In the genomic region with DNA sequence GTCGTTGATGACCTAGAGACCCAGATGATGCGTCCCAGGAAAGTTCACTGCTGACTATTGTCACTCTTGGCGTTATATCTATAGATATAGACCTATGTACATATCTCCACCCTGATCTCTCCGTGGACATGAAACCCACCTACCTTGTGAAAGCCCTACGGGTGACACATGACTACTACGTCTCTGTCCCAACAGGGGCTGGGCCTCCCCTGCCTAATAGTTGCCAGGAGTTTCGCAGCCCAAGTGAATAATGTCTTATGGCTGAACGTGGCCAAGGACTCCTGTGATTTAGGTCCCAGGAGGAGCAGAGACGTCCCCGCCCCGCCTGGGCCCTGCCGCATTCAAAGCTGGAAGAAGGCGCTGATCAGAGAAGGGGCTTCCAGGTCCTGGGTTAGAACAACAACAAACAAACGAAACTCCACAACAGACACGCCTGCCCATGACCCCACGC, we compare ENCODE assay signal across 11 cellular contexts. TPM values are rescaled to one million over a fixed set of nuclear protein-coding genes. Genes with fewer than 3 reads are reported as not detected.
DNase-seq lines count a peak whose midpoint lies in the region; ATAC-seq and TF ChIP-seq lines count a peak whose summit lies in the region.
"Had no signal": no experiment of that assay in that cellular context is flagged by ENCODE, and none has a peak within 500 bp of the region (broad histone marks: within the 10 kb centered on the region; RNA-seq: fewer than 3 reads in every experiment).

No MANE protein-coding gene starts in this region.

- no peak for TF ChIP-seq CTCF in activated CD8-positive, alpha-beta T cell treated with anti-CD3 and anti-CD28 coated beads for 36 hours (IDR thresholded peaks at IDR 0.05)

- H3K4me3 Mint-ChIP-seq in activated CD4-positive, alpha-beta T cell treated with anti-CD3 and anti-CD28 coated beads for 36 hours: peak overlapping the region; percentile 56
- H3K4me3 Mint-ChIP-seq in activated CD8-positive, alpha-beta T cell treated with anti-CD3 and anti-CD28 coated beads for 36 hours: peak overlapping the region; percentile 29
- peak overlapping the region; percentile 50 for H3K4me3 Mint-ChIP-seq in stimulated activated memory B cell treated with anti-CD40 and anti-IgM and Interleukin-4, amounts not matched to agents 10 μg/mL and 1 μg/mL and 100 μg/mL, for 72 hours

- H3K4me1 ChIP-seq in iPS-15b (ENCODE audit: control insufficient read depth, insufficient read depth, low read length): peaks cover 22% of the 10 kb centered on the region

- ATAC-seq in activated CD4-positive, alpha-beta T cell treated with anti-CD3 and anti-CD28 coated beads for 36 hours: no peak
- ATAC-seq in activated CD8-positive, alpha-beta T cell treated with anti-CD3 and anti-CD28 coated beads for 36 hours: no peak
- ATAC-seq in stimulated activated memory B cell treated with anti-CD40 and anti-IgM and Interleukin-4, amounts not matched to agents 10 μg/mL and 1 μg/mL and 100 μg/mL, for 72 hours: no peak

- peaks cover 93% of the 10 kb centered on the region for H3K27me3 ChIP-seq in iPS-15b (ENCODE audit: control insufficient read depth, insufficient read depth, low read length)

- DNase-seq in activated CD4-positive, alpha-beta T cell treated with anti-CD3 and anti-CD28 coated beads for 36 hours: no peak
- no peak for DNase-seq in activated CD4-positive, alpha-beta T cell treated with anti-CD3 and anti-CD28 coated beads for 1 hour
- DNase-seq in activated CD8-positive, alpha-beta T cell treated with anti-CD3 and anti-CD28 coated beads for 36 hours: no peak
- DNase-seq in DMS 273 (lab: John Stamatoyannopoulos, UW; ENCODE audit: unreplicated experiment) (no peak), hippocampal formation (lab: John Stamatoyannopoulos, UW) (no peak), GOT3 (lab: John Stamatoyannopoulos, UW) (no peak)
- DNase-seq: ACHN, NCI-H1930, transverse colon had no signal

- H3K27ac Mint-ChIP-seq in activated CD4-positive, alpha-beta T cell treated with anti-CD3 and anti-CD28 coated beads for 36 hours: no peak overlapping the region
- no peak overlapping the region for H3K27ac Mint-ChIP-seq in activated CD8-positive, alpha-beta T cell treated with anti-CD3 and anti-CD28 coated beads for 36 hours
- no peak overlapping the region for H3K27ac Mint-ChIP-seq in stimulated activated memory B cell treated with anti-CD40 and anti-IgM and Interleukin-4, amounts not matched to agents 10 μg/mL and 1 μg/mL and 100 μg/mL, for 72 hours

- H3K9ac ChIP-seq in iPS-15b (ENCODE audit: low read depth, low read length): no peak overlapping the region

- peaks cover 75% of the 10 kb centered on the region for H3K27me3 Mint-ChIP-seq in activated CD4-positive, alpha-beta T cell treated with anti-CD3 and anti-CD28 coated beads for 36 hours
- peaks cover 75% of the 10 kb centered on the region for H3K27me3 Mint-ChIP-seq in activated CD8-positive, alpha-beta T cell treated with anti-CD3 and anti-CD28 coated beads for 36 hours
- peaks cover 75% of the 10 kb centered on the region for H3K27me3 Mint-ChIP-seq in stimulated activated memory B cell treated with anti-CD40 and anti-IgM and Interleukin-4, amounts not matched to agents 10 μg/mL and 1 μg/mL and 100 μg/mL, for 72 hours

- no peaks in the 10 kb centered on the region for H3K9me3 Mint-ChIP-seq in activated CD4-positive, alpha-beta T cell treated with anti-CD3 and anti-CD28 coated beads for 36 hours (ENCODE audit: low read depth)
- no peaks in the 10 kb centered on the region for H3K9me3 Mint-ChIP-seq in activated CD8-positive, alpha-beta T cell treated with anti-CD3 and anti-CD28 coated beads for 36 hours
- no peaks in the 10 kb centered on the region for H3K9me3 Mint-ChIP-seq in stimulated activated memory B cell treated with anti-CD40 and anti-IgM and Interleukin-4, amounts not matched to agents 10 μg/mL and 1 μg/mL and 100 μg/mL, for 72 hours

- H3K4me1 Mint-ChIP-seq in activated CD4-positive, alpha-beta T cell treated with anti-CD3 and anti-CD28 coated beads for 36 hours: peaks cover 37% of the 10 kb centered on the region
- H3K4me1 Mint-ChIP-seq in activated CD8-positive, alpha-beta T cell treated with anti-CD3 and anti-CD28 coated beads for 36 hours (ENCODE audit: low read depth): peaks cover 18% of the 10 kb centered on the region
- H3K4me1 Mint-ChIP-seq in stimulated activated memory B cell treated with anti-CD40 and anti-IgM and Interleukin-4, amounts not matched to agents 10 μg/mL and 1 μg/mL and 100 μg/mL, for 72 hours: peaks cover 50% of the 10 kb centered on the region

- CTCF ChIA-PET in activated CD4-positive, alpha-beta T cell treated with anti-CD3 and anti-CD28 coated beads for 36 hours (lab: Charles Lee): interaction anchor here (0.7 kb wide), 1 partner anchor 9 kb away, joined by 3 read pairs; no protein-coding TSS in a partner anchor
- CTCF ChIA-PET in activated CD8-positive, alpha-beta T cell treated with anti-CD3 and anti-CD28 coated beads for 36 hours (lab: Charles Lee): interaction anchor here (1.6 kb wide), 1 partner anchor 8 kb away, joined by 5 read pairs; no protein-coding TSS in a partner anchor

- H3K4me3 ChIP-seq in iPS-15b (ENCODE audit: low read depth, low read length): peak overlapping the region; percentile 60

- POLR2A ChIA-PET in activated CD4-positive, alpha-beta T cell treated with anti-CD3 and anti-CD28 coated beads for 36 hours (lab: Charles Lee): no interaction called here
- POLR2A ChIA-PET in activated CD8-positive, alpha-beta T cell treated with anti-CD3 and anti-CD28 coated beads for 36 hours (lab: Charles Lee): interaction anchor here (0.6 to 1.2 kb wide), 2 partner anchors 50 to 201 kb away, joined by 3 read pairs; no protein-coding TSS in a partner anchor

- intact Hi-C loops in activated CD4-positive, alpha-beta T cell treated with anti-CD3 and anti-CD28 coated beads for 36 hours (cut with DNase I, micrococcal nuclease): loop anchor here in 1 of 2 experiments (5.0 kb wide), 1 partner anchor 911 kb away; the partner anchor contains the start of gene SLAIN1
- intact Hi-C loops in activated CD8-positive, alpha-beta T cell treated with anti-CD3 and anti-CD28 coated beads for 36 hours (cut with micrococcal nuclease): loop anchor here (2.0 kb wide), 1 partner anchor 13 kb away; no protein-coding TSS in a partner anchor

- no peaks in the 10 kb centered on the region for H3K9me3 ChIP-seq in iPS-15b (ENCODE audit: control insufficient read depth, insufficient read depth, low read length)
- H3K9me3 ChIP-seq: transverse colon had no signal

- H3K36me3 Mint-ChIP-seq in activated CD4-positive, alpha-beta T cell treated with anti-CD3 and anti-CD28 coated beads for 36 hours (ENCODE audit: low read depth): peaks cover under 1% of the 10 kb centered on the region
- no peaks in the 10 kb centered on the region for H3K36me3 Mint-ChIP-seq in activated CD8-positive, alpha-beta T cell treated with anti-CD3 and anti-CD28 coated beads for 36 hours (ENCODE audit: low read depth)
- H3K36me3 Mint-ChIP-seq in stimulated activated memory B cell treated with anti-CD40 and anti-IgM and Interleukin-4, amounts not matched to agents 10 μg/mL and 1 μg/mL and 100 μg/mL, for 72 hours: no peaks in the 10 kb centered on the region

- no peaks in the 10 kb centered on the region for H3K36me3 ChIP-seq in iPS-15b (ENCODE audit: control insufficient read depth, insufficient read depth, low read length)
- H3K36me3 ChIP-seq: transverse colon had no signal

RNA-seq across cellular contexts. Expression of gene POU4F1, which starts 4.9 kb away (rescaled TPM):
- total RNA-seq in activated CD4-positive, alpha-beta T cell treated with anti-CD3 and anti-CD28 coated beads for 36 hours: under 1 TPM; 0.21 to 0.26 TPM
- under 1 TPM; 0.07 to 0.20 TPM for total RNA-seq in activated CD8-positive, alpha-beta T cell treated with anti-CD3 and anti-CD28 coated beads for 36 hours
- total RNA-seq: transverse colon had no signal

RNA-seq across cellular contexts. Expression of gene OBI1, which starts 50.7 kb away (rescaled TPM):
- 10 to 100 TPM; 20.5 to 20.6 TPM for total RNA-seq in activated CD4-positive, alpha-beta T cell treated with anti-CD3 and anti-CD28 coated beads for 36 hours
- 10 to 100 TPM; 17.5 to 19.1 TPM for total RNA-seq in activated CD8-positive, alpha-beta T cell treated with anti-CD3 and anti-CD28 coated beads for 36 hours
